ENCODE assay signal across 8 cellular contexts in genomic region chr9:100505564-100506159, GRCh38. TPM values are rescaled to one million over a fixed set of nuclear protein-coding genes. Genes with fewer than 3 reads are reported as not detected.
DNase-seq lines count a peak whose midpoint lies in the region; ATAC-seq and TF ChIP-seq lines count a peak whose summit lies in the region.

No MANE protein-coding gene starts in this region.

- H3K4me3 ChIP-seq in fibroblast of pulmonary artery (replicated peaks; ENCODE audit: low read depth, low read length): no peak overlapping the region

- ATAC-seq in GM21526 (IDR thresholded peaks at IDR 0.05; ENCODE audit: low FRiP score, unreplicated experiment) (peak; percentile 65), HG03045 (IDR thresholded peaks at IDR 0.05; ENCODE audit: unreplicated experiment) (no peak), GM19463 (IDR thresholded peaks at IDR 0.05; ENCODE audit: unreplicated experiment) (no peak)

- in situ Hi-C loops in G401 (cut with HindIII; ENCODE audit: low sequenced_read_pairs): no loop called here

- intact Hi-C loops in posterior cingulate gyrus (cut with DNase I): no loop called here

- peak; percentile 24 for DNase-seq in G401 (ENCODE audit: low spot score)
- DNase-seq in NCI-H1048 (lab: John Stamatoyannopoulos, UW): peak; percentile 27
- peak; percentile 27 to 55 (median 47) for DNase-seq in activated CD8-positive, alpha-beta memory T cell treated with anti-CD3 and anti-CD28 coated beads for 48 hours (ENCODE audit: low read depth in 2 of 3, low spot score in 2 of 3)
- DNase-seq in fibroblast of pulmonary artery (ENCODE audit: low read depth): peak; percentile 72
- peak in 6 of 10 donors; percentile 16 to 87 (median 50) for DNase-seq in posterior cingulate gyrus

- peak; percentile 94 for TF ChIP-seq CTCF in fibroblast of pulmonary artery (IDR thresholded peaks at IDR 0.05; ENCODE audit: low read length, missing control alignments)

RNA-seq across cellular contexts. Expression of gene TMEFF1, which starts 32.7 kb away (rescaled TPM):
- 11.8 and 24.6 TPM in 2 replicates for total RNA-seq in G401 (2014; rRNA removed; shearing (Covaris generic))
